In genomic region chr20:8373579-8373978, GRCh38 we compare ENCODE assay signal across 4 cellular contexts.
TF ChIP-seq lines count a peak whose summit lies in the region.

No MANE protein-coding gene starts in this region.

TF ChIP-seq in HepG2, 621 proteins besides CTCF, POLR2A, EP300 and RAD21:
- TF ChIP-seq ZNF609 (CRISPR knock-in tag; IDR thresholded peaks at IDR 0.05; ENCODE audit: borderline replicate concordance) (no peak), MAFF (IDR thresholded peaks at IDR 0.05; ENCODE audit: low read depth, low read length) (peak; percentile 46; the same call in 1 of the 2 replicates), MAFK (conservative IDR thresholded peaks at IDR 0.05 in 1 of 2, IDR thresholded peaks at IDR 0.05 in 1 of 2; ENCODE audit: low read length in 2 of 2) (peak; percentile 29 to 86; a peak in 2 of 4 replicates)

TF ChIP-seq in A549, 52 proteins besides CTCF, POLR2A, EP300 and RAD21:
- TF ChIP-seq HOXB13 (CRISPR knock-in tag; IDR thresholded peaks at IDR 0.05; ENCODE audit: low read depth): no peak
- no peak for TF ChIP-seq RARB (CRISPR knock-in tag; IDR thresholded peaks at IDR 0.05)
- TF ChIP-seq E2F6 (IDR thresholded peaks at IDR 0.05; ENCODE audit: borderline replicate concordance, low read depth): no peak
- TF ChIP-seq MAFK (IDR thresholded peaks at IDR 0.05; ENCODE audit: partially characterized antibody): peak; percentile 27
- no peak for TF ChIP-seq FOSB (CRISPR knock-in tag; IDR thresholded peaks at IDR 0.05)

TF ChIP-seq in IMR-90, 13 proteins besides CTCF, POLR2A, EP300 and RAD21:
- TF ChIP-seq MAFK (IDR thresholded peaks at IDR 0.05; ENCODE audit: low read depth, low read length): peak; percentile 63; the same call in 1 of the 2 replicates
- no peak for TF ChIP-seq FOS (IDR thresholded peaks at IDR 0.05; ENCODE audit: low read depth, low read length)
- TF ChIP-seq ELK1 (IDR thresholded peaks at IDR 0.05; ENCODE audit: borderline replicate concordance, low read depth, low read length): no peak
- TF ChIP-seq RFX5 (IDR thresholded peaks at IDR 0.05; ENCODE audit: low read depth, low read length): no peak

TF ChIP-seq in WTC11, 78 proteins besides CTCF, POLR2A, EP300 and RAD21:
- no peak for TF ChIP-seq PREB (CRISPR knock-in tag; IDR thresholded peaks at IDR 0.05; ENCODE audit: borderline replicate concordance)
- TF ChIP-seq NR3C1 (CRISPR knock-in tag; conservative IDR thresholded peaks at IDR 0.05; ENCODE audit: low read depth): no peak
- no peak for TF ChIP-seq CREM (CRISPR knock-in tag; IDR thresholded peaks at IDR 0.05)
- no peak for TF ChIP-seq ZNF423 (CRISPR knock-in tag; IDR thresholded peaks at IDR 0.05)
- no peak for TF ChIP-seq NFE2L1 (CRISPR knock-in tag; IDR thresholded peaks at IDR 0.05)
- no peak for TF ChIP-seq CBFB (CRISPR knock-in tag; IDR thresholded peaks at IDR 0.05; ENCODE audit: low read depth)
- no peak for TF ChIP-seq ZMAT4 (CRISPR knock-in tag; IDR thresholded peaks at IDR 0.05)
- TF ChIP-seq JAZF1 (CRISPR knock-in tag; IDR thresholded peaks at IDR 0.05): no peak
- no peak for TF ChIP-seq FOXP4 (CRISPR knock-in tag; IDR thresholded peaks at IDR 0.05)
- TF ChIP-seq TCF7 (CRISPR knock-in tag; IDR thresholded peaks at IDR 0.05; ENCODE audit: low read depth): no peak
- TF ChIP-seq SP1 (CRISPR knock-in tag; conservative IDR thresholded peaks at IDR 0.05): no peak
